ENCODE assay signal across 8 cellular contexts in the genomic region with DNA sequence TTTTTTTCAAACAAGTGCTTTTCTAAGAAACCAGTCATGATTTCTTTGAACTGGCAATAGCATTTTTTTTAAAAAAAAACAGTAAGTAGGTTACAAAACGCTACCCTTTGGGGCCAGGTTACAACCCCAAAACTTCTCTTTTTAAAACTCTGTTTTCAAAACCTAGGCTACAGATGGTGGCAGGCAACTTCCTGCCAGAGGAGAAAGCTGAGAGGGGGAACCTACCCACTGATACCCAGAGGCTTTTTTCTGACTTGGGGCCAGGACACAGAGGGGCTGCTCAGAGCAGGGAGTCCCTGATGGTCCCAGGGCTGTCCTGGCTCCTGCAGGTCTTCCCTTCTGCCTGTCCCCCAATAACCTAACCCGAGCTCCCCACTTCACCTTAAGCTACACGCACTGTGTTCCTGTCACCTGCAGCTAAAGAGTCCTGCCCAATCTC. TPM values are rescaled to one million over a fixed set of nuclear protein-coding genes. Genes with fewer than 3 reads are reported as not detected.
DNase-seq lines count a peak whose midpoint lies in the region; ATAC-seq and TF ChIP-seq lines count a peak whose summit lies in the region.

No MANE protein-coding gene starts in this region.

- ATAC-seq in GM18517 (IDR thresholded peaks at IDR 0.05; ENCODE audit: unreplicated experiment) = no peak

- TF ChIP-seq CTCF in GM10248 (IDR thresholded peaks at IDR 0.05; ENCODE audit: control extremely low read depth, extremely low read depth, low read depth, missing control alignments) (no peak), osteocyte (IDR thresholded peaks at IDR 0.05) (no peak)

- no peak overlapping the region for H3K4me3 Mint-ChIP-seq in osteocyte (ENCODE audit: unreplicated experiment)

- H3K36me3 Mint-ChIP-seq in osteocyte (ENCODE audit: unreplicated experiment) = peaks cover 15% of the 10 kb centered on the region

- CTCF ChIA-PET in GM10248 (lab: Yijun Ruan, JAX) = interaction anchor here (1.1 to 1.6 kb wide), 4 partner anchors 11 to 225 kb away, joined by 3 to 5 read pairs (median 4); no protein-coding TSS in a partner anchor

- DNase-seq in GM10248 (ENCODE audit: extremely low spot score) (peak; percentile 31), NOMO-1 treated with DMSO at 0.1 percent for 48 hours (lab: John Stamatoyannopoulos, UW; ENCODE audit: unreplicated experiment) (peak; percentile 47), osteocyte (ENCODE audit: extremely low spot score, unreplicated experiment) (no peak), nucleus accumbens (lab: John Stamatoyannopoulos, UW) (no peak), SK-N-DZ (ENCODE audit: low spot score) (no peak), AG08395 (ENCODE audit: low spot score) (no peak)
- DNase-seq in activated effector memory CD4-positive, alpha-beta T cell treated with Interleukin-2 at 50 U/mL for 16 hours = peak; percentile 51

- no peaks in the 10 kb centered on the region for H3K9me3 Mint-ChIP-seq in osteocyte (ENCODE audit: unreplicated experiment)

- peak overlapping the region; percentile 75 for H3K27ac Mint-ChIP-seq in osteocyte (ENCODE audit: unreplicated experiment)

- POLR2A ChIA-PET in GM10248 (lab: Yijun Ruan, JAX) = no interaction called here

- no peaks in the 10 kb centered on the region for H3K27me3 Mint-ChIP-seq in osteocyte (ENCODE audit: unreplicated experiment)

- peaks cover 69% of the 10 kb centered on the region for H3K4me1 Mint-ChIP-seq in osteocyte (ENCODE audit: unreplicated experiment)

RNA-seq across cellular contexts. Expression of a gene that starts 6.9 kb away (rescaled TPM):
- 21.5 and 21.8 TPM in 2 replicates for total RNA-seq in osteocyte
- 29.5 and 33.0 TPM in 2 replicates for polyA plus RNA-seq in SK-N-DZ (2014; cell fraction: cytosol; rRNA removed)
- polyA plus RNA-seq in SK-N-DZ (2014; cell fraction: nucleus; rRNA removed) = 17.1 and 20.1 TPM in 2 replicates

RNA-seq across cellular contexts. Expression of a gene that starts 55.7 kb away (rescaled TPM):
- total RNA-seq in osteocyte = 43.0 and 46.6 TPM in 2 replicates
- polyA plus RNA-seq in SK-N-DZ (2014; cell fraction: cytosol; rRNA removed) = 5.3 and 5.6 TPM in 2 replicates
- polyA plus RNA-seq in SK-N-DZ (2014; cell fraction: nucleus; rRNA removed) = 9.6 and 14.8 TPM in 2 replicates

RNA-seq across cellular contexts. Expression of a gene that starts 55.9 kb away (rescaled TPM):
- 41.3 and 44.0 TPM in 2 replicates for total RNA-seq in osteocyte
- polyA plus RNA-seq in SK-N-DZ (2014; cell fraction: cytosol; rRNA removed) = 10.9 and 11.9 TPM in 2 replicates
- 9.0 and 9.7 TPM in 2 replicates for polyA plus RNA-seq in SK-N-DZ (2014; cell fraction: nucleus; rRNA removed)

Comparison
In these comparisons a context has a peak if more than half of its experiments do, and no peak if none do; other contexts are left out.
1. DNase-seq: peak in GM10248 (single experiment), NOMO-1 treated with DMSO at 0.1 percent for 48 hours (single experiment) and activated effector memory CD4-positive, alpha-beta T cell treated with Interleukin-2 at 50 U/mL for 16 hours (single experiment); none in osteocyte (single experiment), nucleus accumbens (0 of 56), SK-N-DZ (single experiment) and AG08395 (single experiment).